ENCODE assay signal across 1 cellular context in the genomic region with DNA sequence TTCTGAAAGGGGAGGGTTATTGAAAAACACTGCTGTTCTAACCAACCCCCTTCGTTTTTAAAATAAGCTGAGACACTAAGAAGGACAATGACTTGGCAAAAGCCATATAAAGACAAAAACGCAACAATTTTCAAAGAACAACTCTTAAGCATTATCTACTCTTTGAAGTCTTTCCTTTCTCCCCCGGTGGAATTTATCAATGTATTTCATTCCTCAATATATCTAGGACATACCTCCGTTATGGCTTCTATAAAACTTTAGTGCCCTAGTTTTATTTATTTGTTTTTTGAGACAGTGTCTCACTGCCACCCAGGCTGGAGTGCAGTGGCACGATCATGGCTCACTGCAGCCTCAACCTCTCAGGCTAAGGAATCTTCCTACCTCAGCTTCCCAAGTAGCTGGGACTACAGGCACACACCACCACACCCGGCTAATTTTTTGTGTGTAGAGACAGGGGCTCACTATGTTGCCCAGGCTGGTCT.
TF ChIP-seq lines count a peak whose summit lies in the region.

No MANE protein-coding gene starts in this region.

TF ChIP-seq in GM23338, 12 proteins besides CTCF, POLR2A, EP300 and RAD21:
- TF ChIP-seq, protein P1, sequence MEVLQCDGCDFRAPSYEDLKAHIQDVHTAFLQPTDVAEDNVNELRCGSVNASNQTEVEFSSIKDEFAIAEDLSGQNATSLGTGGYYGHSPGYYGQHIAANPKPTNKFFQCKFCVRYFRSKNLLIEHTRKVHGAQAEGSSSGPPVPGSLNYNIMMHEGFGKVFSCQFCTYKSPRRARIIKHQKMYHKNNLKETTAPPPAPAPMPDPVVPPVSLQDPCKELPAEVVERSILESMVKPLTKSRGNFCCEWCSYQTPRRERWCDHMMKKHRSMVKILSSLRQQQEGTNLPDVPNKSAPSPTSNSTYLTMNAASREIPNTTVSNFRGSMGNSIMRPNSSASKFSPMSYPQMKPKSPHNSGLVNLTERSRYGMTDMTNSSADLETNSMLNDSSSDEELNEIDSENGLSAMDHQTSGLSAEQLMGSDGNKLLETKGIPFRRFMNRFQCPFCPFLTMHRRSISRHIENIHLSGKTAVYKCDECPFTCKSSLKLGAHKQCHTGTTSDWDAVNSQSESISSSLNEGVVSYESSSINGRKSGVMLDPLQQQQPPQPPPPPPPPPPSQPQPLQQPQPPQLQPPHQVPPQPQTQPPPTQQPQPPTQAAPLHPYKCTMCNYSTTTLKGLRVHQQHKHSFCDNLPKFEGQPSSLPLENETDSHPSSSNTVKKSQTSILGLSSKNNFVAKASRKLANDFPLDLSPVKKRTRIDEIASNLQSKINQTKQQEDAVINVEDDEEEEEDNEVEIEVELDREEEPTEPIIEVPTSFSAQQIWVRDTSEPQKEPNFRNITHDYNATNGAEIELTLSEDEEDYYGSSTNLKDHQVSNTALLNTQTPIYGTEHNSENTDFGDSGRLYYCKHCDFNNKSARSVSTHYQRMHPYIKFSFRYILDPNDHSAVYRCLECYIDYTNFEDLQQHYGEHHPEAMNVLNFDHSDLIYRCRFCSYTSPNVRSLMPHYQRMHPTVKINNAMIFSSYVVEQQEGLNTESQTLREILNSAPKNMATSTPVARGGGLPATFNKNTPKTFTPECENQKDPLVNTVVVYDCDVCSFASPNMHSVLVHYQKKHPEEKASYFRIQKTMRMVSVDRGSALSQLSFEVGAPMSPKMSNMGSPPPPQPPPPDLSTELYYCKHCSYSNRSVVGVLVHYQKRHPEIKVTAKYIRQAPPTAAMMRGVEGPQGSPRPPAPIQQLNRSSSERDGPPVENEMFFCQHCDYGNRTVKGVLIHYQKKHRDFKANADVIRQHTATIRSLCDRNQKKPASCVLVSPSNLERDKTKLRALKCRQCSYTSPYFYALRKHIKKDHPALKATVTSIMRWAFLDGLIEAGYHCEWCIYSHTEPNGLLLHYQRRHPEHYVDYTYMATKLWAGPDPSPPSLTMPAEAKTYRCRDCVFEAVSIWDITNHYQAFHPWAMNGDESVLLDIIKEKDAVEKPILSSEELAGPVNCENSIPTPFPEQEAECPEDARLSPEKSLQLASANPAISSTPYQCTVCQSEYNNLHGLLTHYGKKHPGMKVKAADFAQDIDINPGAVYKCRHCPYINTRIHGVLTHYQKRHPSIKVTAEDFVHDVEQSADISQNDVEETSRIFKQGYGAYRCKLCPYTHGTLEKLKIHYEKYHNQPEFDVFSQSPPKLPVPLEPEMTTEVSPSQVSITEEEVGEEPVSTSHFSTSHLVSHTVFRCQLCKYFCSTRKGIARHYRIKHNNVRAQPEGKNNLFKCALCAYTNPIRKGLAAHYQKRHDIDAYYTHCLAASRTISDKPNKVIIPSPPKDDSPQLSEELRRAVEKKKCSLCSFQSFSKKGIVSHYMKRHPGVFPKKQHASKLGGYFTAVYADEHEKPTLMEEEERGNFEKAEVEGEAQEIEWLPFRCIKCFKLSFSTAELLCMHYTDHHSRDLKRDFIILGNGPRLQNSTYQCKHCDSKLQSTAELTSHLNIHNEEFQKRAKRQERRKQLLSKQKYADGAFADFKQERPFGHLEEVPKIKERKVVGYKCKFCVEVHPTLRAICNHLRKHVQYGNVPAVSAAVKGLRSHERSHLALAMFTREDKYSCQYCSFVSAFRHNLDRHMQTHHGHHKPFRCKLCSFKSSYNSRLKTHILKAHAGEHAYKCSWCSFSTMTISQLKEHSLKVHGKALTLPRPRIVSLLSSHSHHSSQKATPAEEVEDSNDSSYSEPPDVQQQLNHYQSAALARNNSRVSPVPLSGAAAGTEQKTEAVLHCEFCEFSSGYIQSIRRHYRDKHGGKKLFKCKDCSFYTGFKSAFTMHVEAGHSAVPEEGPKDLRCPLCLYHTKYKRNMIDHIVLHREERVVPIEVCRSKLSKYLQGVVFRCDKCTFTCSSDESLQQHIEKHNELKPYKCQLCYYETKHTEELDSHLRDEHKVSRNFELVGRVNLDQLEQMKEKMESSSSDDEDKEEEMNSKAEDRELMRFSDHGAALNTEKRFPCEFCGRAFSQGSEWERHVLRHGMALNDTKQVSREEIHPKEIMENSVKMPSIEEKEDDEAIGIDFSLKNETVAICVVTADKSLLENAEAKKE (CRISPR knock-in tag; IDR thresholded peaks at IDR 0.05): no peak
- no peak for TF ChIP-seq STAT1 (IDR thresholded peaks at IDR 0.05; ENCODE audit: unreplicated experiment)
- no peak for TF ChIP-seq NANOG (IDR thresholded peaks at IDR 0.05; ENCODE audit: borderline replicate concordance)
- TF ChIP-seq CREB1 (CRISPR knock-in tag; IDR thresholded peaks at IDR 0.05; ENCODE audit: low read depth): no peak
- no peak for TF ChIP-seq POLR2AphosphoS5 (IDR thresholded peaks at IDR 0.05; ENCODE audit: low read depth)
- no peak for TF ChIP-seq ZNF114 (CRISPR knock-in tag; IDR thresholded peaks at IDR 0.05)
- TF ChIP-seq ZNF331 (CRISPR knock-in tag; IDR thresholded peaks at IDR 0.05; ENCODE audit: low read depth): no peak
- TF ChIP-seq, protein P2, sequence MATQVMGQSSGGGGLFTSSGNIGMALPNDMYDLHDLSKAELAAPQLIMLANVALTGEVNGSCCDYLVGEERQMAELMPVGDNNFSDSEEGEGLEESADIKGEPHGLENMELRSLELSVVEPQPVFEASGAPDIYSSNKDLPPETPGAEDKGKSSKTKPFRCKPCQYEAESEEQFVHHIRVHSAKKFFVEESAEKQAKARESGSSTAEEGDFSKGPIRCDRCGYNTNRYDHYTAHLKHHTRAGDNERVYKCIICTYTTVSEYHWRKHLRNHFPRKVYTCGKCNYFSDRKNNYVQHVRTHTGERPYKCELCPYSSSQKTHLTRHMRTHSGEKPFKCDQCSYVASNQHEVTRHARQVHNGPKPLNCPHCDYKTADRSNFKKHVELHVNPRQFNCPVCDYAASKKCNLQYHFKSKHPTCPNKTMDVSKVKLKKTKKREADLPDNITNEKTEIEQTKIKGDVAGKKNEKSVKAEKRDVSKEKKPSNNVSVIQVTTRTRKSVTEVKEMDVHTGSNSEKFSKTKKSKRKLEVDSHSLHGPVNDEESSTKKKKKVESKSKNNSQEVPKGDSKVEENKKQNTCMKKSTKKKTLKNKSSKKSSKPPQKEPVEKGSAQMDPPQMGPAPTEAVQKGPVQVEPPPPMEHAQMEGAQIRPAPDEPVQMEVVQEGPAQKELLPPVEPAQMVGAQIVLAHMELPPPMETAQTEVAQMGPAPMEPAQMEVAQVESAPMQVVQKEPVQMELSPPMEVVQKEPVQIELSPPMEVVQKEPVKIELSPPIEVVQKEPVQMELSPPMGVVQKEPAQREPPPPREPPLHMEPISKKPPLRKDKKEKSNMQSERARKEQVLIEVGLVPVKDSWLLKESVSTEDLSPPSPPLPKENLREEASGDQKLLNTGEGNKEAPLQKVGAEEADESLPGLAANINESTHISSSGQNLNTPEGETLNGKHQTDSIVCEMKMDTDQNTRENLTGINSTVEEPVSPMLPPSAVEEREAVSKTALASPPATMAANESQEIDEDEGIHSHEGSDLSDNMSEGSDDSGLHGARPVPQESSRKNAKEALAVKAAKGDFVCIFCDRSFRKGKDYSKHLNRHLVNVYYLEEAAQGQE (IDR thresholded peaks at IDR 0.05; ENCODE audit: unreplicated experiment): no peak
- TF ChIP-seq JUNB (IDR thresholded peaks at IDR 0.05; ENCODE audit: unreplicated experiment): no peak
